In the genomic region with DNA sequence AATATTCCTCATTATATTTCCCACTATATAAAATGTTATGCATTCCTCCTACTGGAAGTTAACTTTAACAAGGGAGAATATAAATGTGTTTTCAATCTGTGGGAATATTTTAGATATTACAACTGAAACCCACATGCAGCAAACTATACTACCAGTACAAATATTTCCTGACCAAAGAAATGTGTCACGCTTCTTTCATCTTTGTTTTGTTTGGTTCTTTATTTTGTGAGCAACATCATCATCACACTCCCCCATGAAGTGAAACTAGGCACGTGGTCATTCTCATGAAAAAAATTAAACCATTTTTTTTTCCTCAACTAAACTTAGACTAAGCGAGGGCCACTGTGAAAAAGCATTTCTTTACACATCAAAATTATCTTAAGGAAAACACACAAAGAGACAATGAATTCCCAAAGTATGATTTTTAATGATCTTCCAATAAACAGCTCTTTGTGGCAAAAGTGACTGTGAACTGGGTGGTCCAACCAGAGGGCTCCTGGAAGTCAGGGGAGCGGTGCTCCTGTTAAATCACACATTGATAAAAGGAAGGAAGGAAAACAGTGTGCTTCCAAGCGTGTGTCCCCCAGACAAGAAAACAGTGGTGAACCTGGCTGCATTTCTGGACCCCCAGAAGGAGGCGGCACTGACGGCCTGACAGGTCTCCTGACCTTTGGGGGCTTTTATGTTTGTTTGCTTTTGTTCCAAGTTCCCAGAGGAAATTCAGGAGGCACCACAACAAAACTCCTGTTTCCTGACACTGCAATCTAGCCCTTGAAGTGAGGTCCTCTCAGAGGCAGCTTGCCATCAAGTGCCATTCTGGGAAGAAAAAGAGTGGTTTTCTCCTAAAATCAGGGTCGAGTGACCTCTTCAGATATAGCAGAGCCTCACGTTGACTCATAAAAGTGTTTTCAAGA, we compare ENCODE assay signal across 23 cellular contexts.
DNase-seq lines count a peak whose midpoint lies in the region; ATAC-seq and TF ChIP-seq lines count a peak whose summit lies in the region.
"Had no signal": no experiment of that assay in that cellular context is flagged by ENCODE, and none has a peak within 500 bp of the region (broad histone marks: within the 10 kb centered on the region; RNA-seq: fewer than 3 reads in every experiment).

No MANE protein-coding gene starts in this region.

- peak overlapping the region; percentile 58 for H3K9ac ChIP-seq in smooth muscle cell (ENCODE audit: low read depth)
- H3K9ac ChIP-seq: SK-N-SH had no signal

- H3K9me3 ChIP-seq in smooth muscle cell (replicated peaks; ENCODE audit: low read depth), result no peaks in the 10 kb centered on the region
- H3K9me3 ChIP-seq: lower lobe of right lung, SK-N-SH, tibial artery had no signal

- peak overlapping the region; percentile 11 for H2AFZ ChIP-seq in smooth muscle cell (ENCODE audit: low read depth)

- peaks cover 18% of the 10 kb centered on the region for H3K27me3 Mint-ChIP-seq in activated CD4-positive, alpha-beta T cell treated with anti-CD3 and anti-CD28 coated beads for 36 hours

- no peaks in the 10 kb centered on the region for H3K36me3 Mint-ChIP-seq in activated CD4-positive, alpha-beta T cell treated with anti-CD3 and anti-CD28 coated beads for 36 hours (ENCODE audit: low read depth)
- H3K36me3 Mint-ChIP-seq: stimulated activated effector memory CD8-positive, alpha-beta T cell treated with anti-CD3 and anti-CD28 coated beads, Interleukin-12 subunit alpha, Interleukin-12 subunit beta, amount 100 ng/mL, for 72 hours had no signal

- H4K20me1 ChIP-seq in smooth muscle cell (ENCODE audit: low read depth), result no peaks in the 10 kb centered on the region

- no peaks in the 10 kb centered on the region for H3K36me3 ChIP-seq in smooth muscle cell (ENCODE audit: low read depth)
- H3K36me3 ChIP-seq: lower lobe of right lung, tibial artery had no signal

- H3K27me3 ChIP-seq in smooth muscle cell (ENCODE audit: low read depth), result no peaks in the 10 kb centered on the region

- peaks cover 5% of the 10 kb centered on the region for H3K4me1 ChIP-seq in smooth muscle cell (ENCODE audit: low read depth)
- H3K4me1 ChIP-seq: lower lobe of right lung, tibial artery had no signal

- H3K9me3 Mint-ChIP-seq in activated CD4-positive, alpha-beta T cell treated with anti-CD3 and anti-CD28 coated beads for 36 hours (ENCODE audit: low read depth), result no peaks in the 10 kb centered on the region

- WGBS in smooth muscle cell (ENCODE audit: low lambda C conversion rate), result 56% methylated on average over 9 of the region's 9 CpGs

- no peak overlapping the region for H3K27ac Mint-ChIP-seq in activated CD4-positive, alpha-beta T cell treated with anti-CD3 and anti-CD28 coated beads for 36 hours
- H3K27ac Mint-ChIP-seq: naive thymus-derived CD4-positive, alpha-beta T cell; stimulated activated effector memory CD8-positive, alpha-beta T cell treated with anti-CD3 and anti-CD28 coated beads, Interleukin-12 subunit alpha, Interleukin-12 subunit beta, amount 100 ng/mL, for 72 hours had no signal

- H3K79me2 ChIP-seq in smooth muscle cell (ENCODE audit: low read depth), result no peaks in the 10 kb centered on the region

- H3K4me2 ChIP-seq in smooth muscle cell, result no peak overlapping the region
- H3K4me2 ChIP-seq: SK-N-SH had no signal

- POLR2A ChIA-PET in activated CD4-positive, alpha-beta T cell treated with anti-CD3 and anti-CD28 coated beads for 36 hours (lab: Charles Lee), result no interaction called here

- H3F3A ChIP-seq in smooth muscle cell (ENCODE audit: low read depth), result no peaks in the 10 kb centered on the region

- intact Hi-C loops in activated CD4-positive, alpha-beta T cell treated with anti-CD3 and anti-CD28 coated beads for 36 hours (cut with DNase I, micrococcal nuclease), result no loop called here
- intact Hi-C loops in Right ventricle myocardium inferior (cut with DNase I), result no loop called here

- no peak for TF ChIP-seq CTCF in smooth muscle cell (IDR thresholded peaks at IDR 0.05; ENCODE audit: borderline replicate concordance, insufficient read depth, poor library complexity, severe bottlenecking)

- ATAC-seq in activated CD4-positive, alpha-beta T cell treated with anti-CD3 and anti-CD28 coated beads for 36 hours, result no peak
- no peak for ATAC-seq in Right ventricle myocardium inferior
- ATAC-seq: K562; lower lobe of right lung; naive thymus-derived CD4-positive, alpha-beta T cell; PC-3; stimulated activated effector memory CD8-positive, alpha-beta T cell treated with anti-CD3 and anti-CD28 coated beads, Interleukin-12 subunit alpha, Interleukin-12 subunit beta, amount 100 ng/mL, for 72 hours had no signal

- peak overlapping the region; percentile 63 for H3K27ac ChIP-seq in smooth muscle cell (ENCODE audit: low read depth)
- H3K27ac ChIP-seq: lower lobe of right lung, tibial artery had no signal

- H3K4me1 Mint-ChIP-seq in activated CD4-positive, alpha-beta T cell treated with anti-CD3 and anti-CD28 coated beads for 36 hours, result no peaks in the 10 kb centered on the region
- H3K4me1 Mint-ChIP-seq: naive thymus-derived CD4-positive, alpha-beta T cell; stimulated activated effector memory CD8-positive, alpha-beta T cell treated with anti-CD3 and anti-CD28 coated beads, Interleukin-12 subunit alpha, Interleukin-12 subunit beta, amount 100 ng/mL, for 72 hours had no signal

- CTCF ChIA-PET in activated CD4-positive, alpha-beta T cell treated with anti-CD3 and anti-CD28 coated beads for 36 hours (lab: Charles Lee), result no interaction called here

- H3K4me3 Mint-ChIP-seq in activated CD4-positive, alpha-beta T cell treated with anti-CD3 and anti-CD28 coated beads for 36 hours, result no peak overlapping the region
- H3K4me3 Mint-ChIP-seq: naive thymus-derived CD4-positive, alpha-beta T cell; stimulated activated effector memory CD8-positive, alpha-beta T cell treated with anti-CD3 and anti-CD28 coated beads, Interleukin-12 subunit alpha, Interleukin-12 subunit beta, amount 100 ng/mL, for 72 hours had no signal

- H3K4me3 ChIP-seq in smooth muscle cell, result no peak overlapping the region
- H3K4me3 ChIP-seq: K562, lower lobe of right lung, tibial artery had no signal

- peak; percentile 85 for DNase-seq in GM03348 (ENCODE audit: low spot score)
- peak; percentile 68 for DNase-seq in SW480 (ENCODE audit: low spot score)
- peak; percentile 97 for DNase-seq in fibroblast of peridontal ligament (ENCODE audit: extremely low read depth)
- DNase-seq in smooth muscle cell (lab: John Stamatoyannopoulos, UW; ENCODE audit: unreplicated experiment), result no peak
- no peak for DNase-seq in DMS153 treated with DMSO at 0.1 percent for 48 hours (lab: John Stamatoyannopoulos, UW; ENCODE audit: unreplicated experiment)
- no peak for DNase-seq in activated CD4-positive, alpha-beta T cell treated with anti-CD3 and anti-CD28 coated beads for 36 hours
- DNase-seq in Right ventricle myocardium inferior (ENCODE audit: missing footprints), result no peak
- DNase-seq: activated CD4-positive, alpha-beta T cell treated with anti-CD3 and anti-CD28 coated beads for 4 hours; activated gamma-delta T cell; anterior cingulate cortex; DND-41; head of caudate nucleus; lower lobe of right lung; naive thymus-derived CD4-positive, alpha-beta T cell; NCI-H1092; NCI-H2171 treated with DMSO at 0.1 percent for 48 hours; NCI-H748 treated with DMSO at 0.1 percent for 48 hours; PC-3; SK-N-SH; stimulated activated CD4-positive, alpha-beta T cell treated with anti-CD3 and anti-CD28 coated beads, Interleukin-12 subunit alpha, Interleukin-12 subunit beta, amount 100 ng/mL, for 4 hours; tibial artery had no signal

Comparison
In these comparisons a context has a peak if more than half of its experiments do, and no peak if none do; other contexts are left out.
1. DNase-seq: peak in GM03348 (single experiment), SW480 (single experiment) and fibroblast of peridontal ligament (single experiment); none in smooth muscle cell (single experiment), DMS153 treated with DMSO at 0.1 percent for 48 hours (single experiment), activated CD4-positive, alpha-beta T cell treated with anti-CD3 and anti-CD28 coated beads for 36 hours (single experiment) and Right ventricle myocardium inferior (single experiment).